ENCODE assay signal across 9 cellular contexts in the genomic region with DNA sequence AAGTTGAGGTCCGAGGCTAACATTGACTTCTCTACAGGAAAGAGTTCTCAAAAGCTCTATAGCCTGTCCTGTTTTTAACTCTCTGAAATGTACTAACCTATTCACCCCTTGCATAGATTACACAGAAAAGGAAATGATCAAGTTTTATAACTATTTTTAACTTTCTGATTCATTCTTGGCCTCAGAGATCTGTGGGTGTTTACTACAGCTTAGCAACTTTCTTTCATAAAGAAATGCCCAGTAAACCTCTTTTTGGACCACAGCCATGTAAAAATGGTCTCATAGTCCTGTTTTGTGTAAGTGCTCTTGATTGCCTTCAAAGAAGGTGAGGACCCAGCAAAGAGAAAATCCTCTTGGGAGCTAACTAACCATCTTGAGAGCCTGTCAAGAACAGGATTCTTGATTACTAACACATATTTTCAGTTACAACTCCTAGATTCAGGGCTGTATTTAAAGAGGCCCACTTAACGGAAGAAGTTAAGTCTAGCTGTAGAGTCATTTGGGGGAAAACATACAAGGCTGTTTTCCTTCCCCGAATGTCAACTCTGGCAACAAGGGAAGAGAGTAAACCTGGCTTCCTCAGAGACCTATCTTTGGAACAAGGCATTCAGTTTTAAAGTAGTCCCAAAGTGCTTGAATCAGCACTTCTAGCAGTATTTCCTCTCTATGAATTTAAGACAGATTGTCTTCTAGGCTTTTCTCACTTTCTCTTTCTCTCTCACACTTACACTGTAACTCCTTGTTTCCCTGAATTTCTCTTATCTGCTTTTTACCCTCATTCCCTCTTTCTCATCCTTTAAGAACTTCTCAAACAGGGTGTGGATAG.
A peak's percentile ranks its signal among the peaks of the same experiment; 100 is the strongest.
DNase-seq lines count a peak whose midpoint lies in the region; ATAC-seq and TF ChIP-seq lines count a peak whose summit lies in the region.
"Had no signal": no experiment of that assay in that cellular context is flagged by ENCODE, and none has a peak within 500 bp of the region (broad histone marks: within the 10 kb centered on the region; RNA-seq: fewer than 3 reads in every experiment).

No MANE protein-coding gene starts in this region.

- H3K27me3 ChIP-seq in GM23248 (replicated peaks; ENCODE audit: insufficient read depth), result no peaks in the 10 kb centered on the region
- no peaks in the 10 kb centered on the region; the same call in 1 of the 2 replicates for H3K27me3 ChIP-seq in MM.1S (replicated peaks; ENCODE audit: insufficient read depth, low read length)
- H3K27me3 ChIP-seq: pancreas had no signal

- H3K9me2 ChIP-seq in GM23248 (ENCODE audit: insufficient read depth) (no peaks in the 10 kb centered on the region), MM.1S (replicated peaks; ENCODE audit: insufficient read depth, low read length) (no peaks in the 10 kb centered on the region)

- H4K20me1 ChIP-seq in GM23248 (ENCODE audit: insufficient read depth) (no peaks in the 10 kb centered on the region), MM.1S (ENCODE audit: insufficient read depth, low read length) (no peaks in the 10 kb centered on the region)

- TF ChIP-seq CTCF in MM.1S (IDR thresholded peaks at IDR 0.05; ENCODE audit: low read length), result no peak

- peak overlapping the region; percentile 52 for H3K4me2 ChIP-seq in GM23248 (ENCODE audit: unreplicated experiment)
- peak overlapping the region; percentile 71 for H3K4me2 ChIP-seq in MM.1S (ENCODE audit: low read depth, low read length)

- H2AFZ ChIP-seq in GM23248 (peak overlapping the region; percentile 23), MM.1S (ENCODE audit: low read length) (peak overlapping the region; percentile 41)

- peak overlapping the region; percentile 26; the same call in 1 of the 2 replicates for H3K27ac ChIP-seq in GM23248
- H3K27ac ChIP-seq in MM.1S (ENCODE audit: low read length), result peak overlapping the region; percentile 65; the same call in 1 of the 2 replicates
- H3K27ac ChIP-seq: pancreas had no signal

- DNase-seq in GM23248 (peak; percentile 69), MM.1S (peak; percentile 68), lung microvascular endothelial cell (ENCODE audit: low read depth in 2 of 2) (peak; percentile 17 to 75), ureter (ENCODE audit: low spot score) (no peak), NCI-H2107 (lab: John Stamatoyannopoulos, UW) (no peak)
- DNase-seq in stimulated activated CD4-positive, alpha-beta T cell treated with anti-CD3 and anti-CD28 coated beads, Interleukin-2, amount 100 ng/mL, for 48 hours, result no peak
- DNase-seq: Kasumi-1, pancreas had no signal

- in situ Hi-C loops in GM23248 (cut with MboI), result no loop called here

- no peak overlapping the region; the same call in 1 of the 2 replicates for H3K9ac ChIP-seq in GM23248
- peak overlapping the region; percentile 12; the same call in 1 of the 2 replicates for H3K9ac ChIP-seq in MM.1S (ENCODE audit: low read length)

- peak; percentile 95 for ATAC-seq in GM18858 (IDR thresholded peaks at IDR 0.05; ENCODE audit: unreplicated experiment)
- ATAC-seq: pancreas had no signal

- no peaks in the 10 kb centered on the region for H3K79me2 ChIP-seq in GM23248 (ENCODE audit: insufficient read depth)
- no peaks in the 10 kb centered on the region for H3K79me2 ChIP-seq in MM.1S (ENCODE audit: low read length)

- H3K4me1 ChIP-seq in GM23248 (ENCODE audit: insufficient read depth) (peaks cover 25% of the 10 kb centered on the region), MM.1S (ENCODE audit: low read length) (peaks cover 36% of the 10 kb centered on the region)
- H3K4me1 ChIP-seq: pancreas had no signal

- peaks cover 11% of the 10 kb centered on the region for H3F3A ChIP-seq in GM23248 (ENCODE audit: insufficient read depth)
- peaks cover 9% of the 10 kb centered on the region; the same call in 1 of the 2 replicates for H3F3A ChIP-seq in MM.1S (ENCODE audit: insufficient read depth, low read length)

- H3K4me3 ChIP-seq in GM23248 (no peak overlapping the region), MM.1S (ENCODE audit: low read length) (peak overlapping the region; percentile 13; the same call in 1 of the 2 replicates)
- H3K4me3 ChIP-seq: pancreas had no signal

- H3K9me3 ChIP-seq in GM23248 (ENCODE audit: low read depth), result no peaks in the 10 kb centered on the region
- no peaks in the 10 kb centered on the region for H3K9me3 ChIP-seq in MM.1S (replicated peaks; ENCODE audit: insufficient read depth, low read length)
- H3K9me3 ChIP-seq: pancreas had no signal

- no peaks in the 10 kb centered on the region for H3K36me3 ChIP-seq in GM23248 (ENCODE audit: low read depth)
- H3K36me3 ChIP-seq in MM.1S (replicated peaks; ENCODE audit: insufficient read depth, low read length), result no peaks in the 10 kb centered on the region
- H3K36me3 ChIP-seq: pancreas had no signal

- WGBS in GM23248 (ENCODE audit: low coverage in 1 of 2, low lambda C conversion rate in 2 of 2, missing lambda C conversion rate in 2 of 2), 2 experiments, result 50 to 51% methylated on average over 3 of the region's 3 CpGs

Comparison
In these comparisons a context has a peak if more than half of its experiments do, and no peak if none do; other contexts are left out.
1. DNase-seq: peak in GM23248 (single experiment), MM.1S (single experiment) and lung microvascular endothelial cell (2 of 2); none in ureter (single experiment), NCI-H2107 (single experiment) and stimulated activated CD4-positive, alpha-beta T cell treated with anti-CD3 and anti-CD28 coated beads, Interleukin-2, amount 100 ng/mL, for 48 hours (0 of 2).